In genomic region chr7:47937711-47938573, GRCh38 we compare ENCODE assay signal across 10 cellular contexts. TPM values are rescaled to one million over a fixed set of nuclear protein-coding genes. Genes with fewer than 3 reads are reported as not detected.
DNase-seq lines count a peak whose midpoint lies in the region; ATAC-seq, FAIRE-seq and TF ChIP-seq lines count a peak whose summit lies in the region.
"Had no signal": no experiment of that assay in that cellular context is flagged by ENCODE, and none has a peak within 500 bp of the region (broad histone marks: within the 10 kb centered on the region; RNA-seq: fewer than 3 reads in every experiment).

No MANE protein-coding gene starts in this region.

- H4K20me1 ChIP-seq in OCI-LY7 (ENCODE audit: insufficient read depth, low read length) = no peaks in the 10 kb centered on the region

- H3K79me2 ChIP-seq in OCI-LY7 (ENCODE audit: insufficient read depth, low read depth, low read length) = no peaks in the 10 kb centered on the region

- BruUV-seq in OCI-LY7 (replicated peaks; lab: Mats Ljungman, UMichigan) = no TSS peak

- CTCF ChIA-PET in OCI-LY7 (lab: Charles Lee; ENCODE audit: unreplicated experiment) = interaction anchor here (0.5 to 3.1 kb wide), 9 partner anchors 10 to 812 kb away, joined by 3 to 18 read pairs (median 3); no protein-coding TSS in a partner anchor

- POLR2A ChIA-PET in OCI-LY7 (lab: Charles Lee) = interaction anchor here (0.7 to 1.7 kb wide), 13 partner anchors 8 to 671 kb away, joined by 3 to 6 read pairs (median 3); no protein-coding TSS in a partner anchor

- DNase-seq in OCI-LY7 (ENCODE audit: low spot score) = peak; percentile 86
- DNase-seq in superior temporal gyrus (ENCODE audit: extremely low spot score) = no peak
- DNase-seq in D721Med (ENCODE audit: insufficient read length, low spot score) = no peak
- DNase-seq in amygdala (lab: John Stamatoyannopoulos, UW) = no peak
- no peak for DNase-seq in NCI-H2171 treated with DMSO at 0.1 percent for 48 hours (lab: John Stamatoyannopoulos, UW)
- DNase-seq: activated effector memory CD4-positive, alpha-beta T cell treated with anti-CD3 and anti-CD28 coated beads, Interleukin-2, amount 50 U/mL, for 16 hours had no signal

- H3K4me2 ChIP-seq in OCI-LY7 (ENCODE audit: low read length) = peak overlapping the region; percentile 70

- 0 out of 3 replicates have a peak, but pooled peaks have one; percentile 24 for TF ChIP-seq CTCF in GM12872 (IDR thresholded peaks at IDR 0.05; ENCODE audit: insufficient read depth, low read depth, low read length)
- peak; percentile 46; the same call in 1 of the 2 replicates for TF ChIP-seq CTCF in OCI-LY7 (conservative IDR thresholded peaks at IDR 0.05; ENCODE audit: low read length)
- TF ChIP-seq CTCF in D721Med (IDR thresholded peaks at IDR 0.05; ENCODE audit: insufficient read depth, missing control alignments) = no peak

- no peaks in the 10 kb centered on the region for H3K36me3 ChIP-seq in OCI-LY7 (ENCODE audit: insufficient read depth, low read length)

- peak overlapping the region; percentile 63 for H2AFZ ChIP-seq in OCI-LY7 (ENCODE audit: low read length)

- peaks cover 38% of the 10 kb centered on the region for H3K4me1 ChIP-seq in OCI-LY7 (ENCODE audit: insufficient read depth, low read length, poor library complexity, severe bottlenecking)

- ATAC-seq in GM19324 (IDR thresholded peaks at IDR 0.05; ENCODE audit: low FRiP score, unreplicated experiment) = peak; percentile 38
- peak; percentile 53 for ATAC-seq in HG02943 (IDR thresholded peaks at IDR 0.05; ENCODE audit: low read depth, unreplicated experiment)

- H3K9me2 ChIP-seq in OCI-LY7 (ENCODE audit: insufficient read depth, low read length) = no peaks in the 10 kb centered on the region

- intact Hi-C loops in OCI-LY7 (cut with micrococcal nuclease; ENCODE audit: unreplicated experiment) = loop anchor here (1.0 to 5.0 kb wide), 7 partner anchors 41 to 672 kb away; partner anchors contain the start of genes HUS1 and TNS3

- H3K27ac ChIP-seq in OCI-LY7 (ENCODE audit: low read depth, low read length, poor library complexity, severe bottlenecking) = peak overlapping the region; percentile 80
- H3K27ac ChIP-seq: RWPE1 had no signal

- FAIRE-seq in D721Med (lab: Jason Lieb, UNC) = no peak

- peak overlapping the region; percentile 42 for H3K4me3 ChIP-seq in OCI-LY7 (ENCODE audit: low read depth, low read length, poor library complexity, severe bottlenecking)

- no peaks in the 10 kb centered on the region for H3K9me3 ChIP-seq in OCI-LY7 (ENCODE audit: low read length)

RNA-seq across cellular contexts. Expression of gene PKD1L1, which starts 10.3 kb away (rescaled TPM):
- 0.19 and 0.26 TPM in 2 replicates for total RNA-seq in OCI-LY7 (2014; rRNA removed; shearing (Covaris generic))
- 0.63 TPM in 2 replicates for total RNA-seq in OCI-LY7 (2022)

RNA-seq across cellular contexts. Expression of gene HUS1, which starts 41.5 kb away (rescaled TPM):
- 24.7 and 28.2 TPM in 2 replicates for total RNA-seq in OCI-LY7 (2014; rRNA removed; shearing (Covaris generic))
- total RNA-seq in OCI-LY7 (2022) = 44.5 and 44.8 TPM in 2 replicates
